Comparison of ENCODE assay signal across 8 cellular contexts in genomic region chr14:67820428-67820881, GRCh38. TPM values are rescaled to one million over a fixed set of nuclear protein-coding genes. Genes with fewer than 3 reads are reported as not detected.
DNase-seq lines count a peak whose midpoint lies in the region; ATAC-seq and TF ChIP-seq lines count a peak whose summit lies in the region.

No MANE protein-coding gene starts in this region.

- H3K9ac ChIP-seq in neural cell (ENCODE audit: low read length) = peak overlapping the region; percentile 49

- H3K9me2 ChIP-seq in neural cell (ENCODE audit: insufficient read depth, low read length) = no peaks in the 10 kb centered on the region

- CTCF ChIA-PET in GM10248 (lab: Yijun Ruan, JAX) = no interaction called here

- POLR2A ChIA-PET in GM10248 (lab: Yijun Ruan, JAX) = no interaction called here

- ATAC-seq in effector memory CD8-positive, alpha-beta T cell (replicated peaks) = no peak
- ATAC-seq in GM19324 (IDR thresholded peaks at IDR 0.05; ENCODE audit: low FRiP score, unreplicated experiment) = no peak

- H3K4me1 ChIP-seq in ACC112 (ENCODE audit: control insufficient read depth, insufficient read depth, low read length, unreplicated experiment) (peaks cover 11% of the 10 kb centered on the region), Peyer's patch (peaks cover 0 to 4% (median 1%) of the 10 kb centered on the region in 4 donors)

- no peaks in the 10 kb centered on the region for H4K20me1 ChIP-seq in neural cell (ENCODE audit: insufficient read depth)

- H3K36me3 ChIP-seq in ACC112 (ENCODE audit: insufficient read depth, low read length) (no peaks in the 10 kb centered on the region), Peyer's patch (no peaks in the 10 kb centered on the region), neural cell (ENCODE audit: insufficient read depth, low read length) (no peaks in the 10 kb centered on the region)

- H3K4me1 Mint-ChIP-seq in effector memory CD8-positive, alpha-beta T cell (ENCODE audit: low read depth in 2 of 2) = peaks cover 21 to 31% of the 10 kb centered on the region in 2 donors

- H3K27me3 Mint-ChIP-seq in effector memory CD8-positive, alpha-beta T cell = no peaks in the 10 kb centered on the region

- no peak for TF ChIP-seq RAD21 in neural cell (conservative IDR thresholded peaks at IDR 0.05)

- H3K79me2 ChIP-seq in ACC112 (ENCODE audit: control insufficient read depth, insufficient read depth, low read length, unreplicated experiment) (peaks cover 5% of the 10 kb centered on the region), neural cell (replicated peaks; ENCODE audit: insufficient read depth, low read length) (peaks cover 5% of the 10 kb centered on the region)

- no peak for TF ChIP-seq EP300 in neural cell (conservative IDR thresholded peaks at IDR 0.05; ENCODE audit: poor library complexity, severe bottlenecking)

- peaks cover 27% of the 10 kb centered on the region for H3K36me3 Mint-ChIP-seq in effector memory CD8-positive, alpha-beta T cell (ENCODE audit: insufficient read depth)

- in situ Hi-C loops in GM13977 (cut with MboI; ENCODE audit: low pct_unique_long_range_greater_than_20kb, low sequenced_read_pairs, unreplicated experiment) = no loop called here

- TF ChIP-seq CTCF in GM10248 (IDR thresholded peaks at IDR 0.05; ENCODE audit: control extremely low read depth, extremely low read depth, low read depth, missing control alignments) (no peak), Peyer's patch (IDR thresholded peaks at IDR 0.05) (no peak), neural cell (IDR thresholded peaks at IDR 0.05; ENCODE audit: poor library complexity, severe bottlenecking) (no peak), GM13977 (IDR thresholded peaks at IDR 0.05; ENCODE audit: extremely low read depth, insufficient read depth, missing control alignments) (no peak), GM20000 (IDR thresholded peaks at IDR 0.05; ENCODE audit: extremely low read depth, missing control alignments) (no peak)

- no peaks in the 10 kb centered on the region for H3K9me3 Mint-ChIP-seq in effector memory CD8-positive, alpha-beta T cell

- H3K9me3 ChIP-seq in Peyer's patch = no peaks in the 10 kb centered on the region
- H3K9me3 ChIP-seq in neural cell (ENCODE audit: low read length) = no peaks in the 10 kb centered on the region

- H3K4me2 ChIP-seq in neural cell (ENCODE audit: low read length) = peak overlapping the region; percentile 77

- peak in 1 of 2 donors; percentile 13 for TF ChIP-seq POLR2A in Peyer's patch (IDR thresholded peaks at IDR 0.05)

- peak; percentile 30 for DNase-seq in GM10248 (ENCODE audit: extremely low spot score)
- DNase-seq in Peyer's patch = peak in 1 of 3 donors; percentile 69
- no peak for DNase-seq in effector memory CD8-positive, alpha-beta T cell
- DNase-seq in GM13977 (ENCODE audit: low spot score) = no peak
- no peak for DNase-seq in GM20000 (ENCODE audit: low spot score)

- H3K4me3 ChIP-seq in ACC112 (ENCODE audit: low read depth, low read length) = peak overlapping the region; percentile 86
- peak overlapping the region; percentile 58 to 93 (median 74) for H3K4me3 ChIP-seq in Peyer's patch
- peak overlapping the region; percentile 77 for H3K4me3 ChIP-seq in neural cell (ENCODE audit: low read length)

- H3K27ac ChIP-seq in ACC112 (ENCODE audit: low read depth, low read length) (peak overlapping the region; percentile 48), Peyer's patch (peak overlapping the region in 3 of 4 donors; percentile 74 to 79 (median 75)), neural cell (ENCODE audit: low read length) (no peak overlapping the region)

- H2AFZ ChIP-seq in ACC112 (ENCODE audit: low read length, unreplicated experiment) (peak overlapping the region; percentile 71), neural cell (ENCODE audit: low read depth, low read length) (no peak overlapping the region)

- H3K4me3 Mint-ChIP-seq in effector memory CD8-positive, alpha-beta T cell = peak overlapping the region; percentile 97 to 100

- peak overlapping the region; percentile 84 to 97 for H3K27ac Mint-ChIP-seq in effector memory CD8-positive, alpha-beta T cell

- no peaks in the 10 kb centered on the region for H3F3A ChIP-seq in neural cell (ENCODE audit: insufficient read depth, low read length, poor library complexity, severe bottlenecking)

- no peaks in the 10 kb centered on the region for H3K27me3 ChIP-seq in ACC112 (ENCODE audit: insufficient read depth, low read length)
- no peaks in the 10 kb centered on the region for H3K27me3 ChIP-seq in Peyer's patch
- H3K27me3 ChIP-seq in neural cell (ENCODE audit: insufficient read depth, low read depth, low read length) = no peaks in the 10 kb centered on the region

TF ChIP-seq in neural cell, 6 proteins besides CTCF, POLR2A, EP300 and RAD21:
- TF ChIP-seq SMC3 (conservative IDR thresholded peaks at IDR 0.05; ENCODE audit: poor library complexity) = no peak
- TF ChIP-seq TAF1 (IDR thresholded peaks at IDR 0.05; ENCODE audit: low read depth) = no peak

RNA-seq across cellular contexts. Expression of gene RAD51B, which starts 0.9 kb away (rescaled TPM):
- 100 to 1,000 TPM in 1 of 4 donors, 10 to 100 TPM in 3; 12.6 to 103 (median 33.1) TPM for total RNA-seq in Peyer's patch
- 0.38 and 3.1 TPM in 2 replicates for polyA plus RNA-seq in neural cell
- polyA minus RNA-seq in neural cell = 7.5 and 14.0 TPM in 2 replicates

RNA-seq across cellular contexts. Expression of gene ZFYVE26, which starts 4.1 kb away (rescaled TPM):
- total RNA-seq in Peyer's patch = 10 to 100 TPM; 27.5 to 48.7 (median 42.6) TPM
- polyA plus RNA-seq in neural cell = 8.5 and 10.7 TPM in 2 replicates
- polyA minus RNA-seq in neural cell = 37.0 and 53.9 TPM in 2 replicates
